In the genomic region with DNA sequence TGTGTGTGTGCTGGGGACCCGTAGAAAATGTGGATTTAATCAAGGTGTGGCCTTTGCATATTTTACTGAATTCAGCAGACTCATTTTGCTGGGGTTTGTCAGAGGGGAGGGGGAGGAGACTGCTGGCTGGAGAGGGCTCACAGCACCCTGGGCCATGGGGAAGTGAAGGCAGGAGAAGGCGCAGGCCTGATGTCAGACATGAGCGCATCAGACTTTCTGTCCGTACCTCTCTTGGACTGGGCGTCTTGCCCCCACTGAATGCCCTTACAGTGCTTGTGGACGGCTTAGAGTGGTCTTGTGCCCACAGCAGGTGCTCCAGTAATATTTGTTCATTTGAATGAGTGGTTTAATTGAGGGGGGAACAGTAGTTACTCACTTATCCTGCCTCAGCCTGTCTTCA, we compare ENCODE assay signal across 17 cellular contexts.
A peak's percentile ranks its signal among the peaks of the same experiment; 100 is the strongest.
DNase-seq lines count a peak whose midpoint lies in the region; ATAC-seq and TF ChIP-seq lines count a peak whose summit lies in the region.
"Had no signal": no experiment of that assay in that cellular context is flagged by ENCODE, and none has a peak within 500 bp of the region (broad histone marks: within the 10 kb centered on the region; RNA-seq: fewer than 3 reads in every experiment).

No MANE protein-coding gene starts in this region.

- H3K27me3 ChIP-seq in H9 (ENCODE audit: insufficient read depth, low read length) (no peaks in the 10 kb centered on the region), lower lobe of right lung (ENCODE audit: low read depth) (no peaks in the 10 kb centered on the region)

- no peak overlapping the region for H3K18ac ChIP-seq in H9 (ENCODE audit: insufficient read length, low read depth, low read length)

- H3K79me1 ChIP-seq in H9 (ENCODE audit: insufficient read depth, low read depth, low read length, poor library complexity, severe bottlenecking): no peaks in the 10 kb centered on the region

- no peak overlapping the region for H3K4me3 ChIP-seq in lower lobe of right lung
- H3K4me3 ChIP-seq: HAP-1 had no signal

- no peaks in the 10 kb centered on the region for H4K20me1 ChIP-seq in H9 (ENCODE audit: control insufficient read depth, insufficient read depth, insufficient read length)

- H3K4me1 ChIP-seq in H9 (ENCODE audit: insufficient read depth, low read length): peaks cover 13% of the 10 kb centered on the region; the same call in 1 of the 2 replicates
- H3K4me1 ChIP-seq in lower lobe of right lung: peaks cover 14% of the 10 kb centered on the region

- H3K27ac Mint-ChIP-seq in H9: peak overlapping the region; percentile 43 to 97 (median 59); a peak in 4 of 7 replicates
- H3K27ac Mint-ChIP-seq in progenitor cell of endocrine pancreas: peak overlapping the region; percentile 70
- no peak overlapping the region for H3K27ac Mint-ChIP-seq in natural killer cell
- H3K27ac Mint-ChIP-seq in activated T-helper 2 cell treated with anti-CD3 and anti-CD28 coated beads, Interferon-gamma antibody, Interleukin-2, Interleukin-4, amounts not matched to agents 10 μg/mL and 5 μg/mL and 100 μg/mL, durations not matched to agents 14 hours and 24 hours and 36 hours: no peak overlapping the region
- H3K27ac Mint-ChIP-seq: CD8-positive, alpha-beta memory T cell; T-helper 17 cell had no signal

- H3K14ac ChIP-seq in H9 (ENCODE audit: insufficient read depth, low read length): no peak overlapping the region

- no peaks in the 10 kb centered on the region for H3K23me2 ChIP-seq in H9 (ENCODE audit: insufficient read length, low read depth, low read length, poor library complexity, severe bottlenecking)

- H2AK5ac ChIP-seq in H9 (ENCODE audit: insufficient read length, low read length): no peak overlapping the region

- no peak overlapping the region for H2BK20ac ChIP-seq in H9 (ENCODE audit: low read depth, low read length, poor library complexity, severe bottlenecking)

- H2BK120ac ChIP-seq in H9 (ENCODE audit: low read depth, low read length, poor library complexity, severe bottlenecking): no peak overlapping the region

- no peak overlapping the region for H3K4me2 ChIP-seq in H9 (ENCODE audit: insufficient read depth, insufficient read length, low read length)

- no peak overlapping the region for H3K23ac ChIP-seq in H9 (ENCODE audit: insufficient read length, low read depth, low read length)

- H4K5ac ChIP-seq in H9 (ENCODE audit: insufficient read length, low read depth, low read length): no peak overlapping the region

- H3K9me3 ChIP-seq in H9 (ENCODE audit: control insufficient read depth, low read depth, low read length) (no peaks in the 10 kb centered on the region), lower lobe of right lung (no peaks in the 10 kb centered on the region)
- H3K9me3 ChIP-seq: HAP-1 had no signal

- H2AFZ ChIP-seq in H9 (ENCODE audit: low read length): no peak overlapping the region

- H3K9me3 Mint-ChIP-seq in H9 (no peaks in the 10 kb centered on the region; a peak in 1 of 5 replicates), progenitor cell of endocrine pancreas (ENCODE audit: low read depth) (no peaks in the 10 kb centered on the region), natural killer cell (no peaks in the 10 kb centered on the region)
- no peaks in the 10 kb centered on the region for H3K9me3 Mint-ChIP-seq in activated T-helper 2 cell treated with anti-CD3 and anti-CD28 coated beads, Interferon-gamma antibody, Interleukin-2, Interleukin-4, amounts not matched to agents 10 μg/mL and 5 μg/mL and 100 μg/mL, durations not matched to agents 14 hours and 24 hours and 36 hours
- H3K9me3 Mint-ChIP-seq: CD8-positive, alpha-beta memory T cell had no signal

- H3K9ac ChIP-seq in H9 (ENCODE audit: extremely low read depth, insufficient read length, low read length): no peak overlapping the region

- intact Hi-C loops in lower lobe of right lung (cut with DNase I): no loop called here
- intact Hi-C loops in natural killer cell (cut with micrococcal nuclease): no loop called here
- intact Hi-C loops in activated T-helper 2 cell treated with anti-CD3 and anti-CD28 coated beads, Interferon-gamma antibody, Interleukin-2, Interleukin-4, amounts not matched to agents 10 μg/mL and 5 μg/mL and 100 μg/mL, durations not matched to agents 14 hours and 24 hours and 36 hours (cut with micrococcal nuclease): no loop called here

- no peak overlapping the region for H2BK12ac ChIP-seq in H9 (ENCODE audit: insufficient read length, low read depth, low read length)

- H3K27ac ChIP-seq in H9 (ENCODE audit: insufficient read length, low read depth, low read length): no peak overlapping the region
- no peak overlapping the region for H3K27ac ChIP-seq in lower lobe of right lung

- no CpG with 5 or more reads among the region's 6 CpGs for WGBS in H9 (ENCODE audit: extremely low coverage, insufficient read length, low lambda C conversion rate)

- peaks cover 16% of the 10 kb centered on the region; the same call in 1 of the 2 replicates for H3K79me2 ChIP-seq in H9 (ENCODE audit: insufficient read depth, low read length)

- ATAC-seq in lower lobe of right lung: peak; percentile 11 to 21
- ATAC-seq in natural killer cell: no peak
- ATAC-seq: T-helper 17 cell had no signal

- H3K4me3 Mint-ChIP-seq in H9: peak overlapping the region in 1 of 2 experiments; percentile 18; a peak in 1 of 5 replicates
- H3K4me3 Mint-ChIP-seq in progenitor cell of endocrine pancreas (ENCODE audit: low read depth): no peak overlapping the region
- no peak overlapping the region for H3K4me3 Mint-ChIP-seq in natural killer cell
- no peak overlapping the region for H3K4me3 Mint-ChIP-seq in activated T-helper 2 cell treated with anti-CD3 and anti-CD28 coated beads, Interferon-gamma antibody, Interleukin-2, Interleukin-4, amounts not matched to agents 10 μg/mL and 5 μg/mL and 100 μg/mL, durations not matched to agents 14 hours and 24 hours and 36 hours (ENCODE audit: low read depth)
- H3K4me3 Mint-ChIP-seq: CD8-positive, alpha-beta memory T cell; T-helper 17 cell had no signal

- DNase-seq in H9 (no peak), NCI-H526 treated with DMSO at 0.1 percent for 48 hours (lab: John Stamatoyannopoulos, UW) (peak; percentile 53), lower lobe of right lung (no peak), progenitor cell of endocrine pancreas (ENCODE audit: low spot score, unreplicated experiment) (no peak), NCI-H345 (lab: John Stamatoyannopoulos, UW) (no peak), GM19240 (ENCODE audit: insufficient read length, low spot score) (no peak), natural killer cell (no peak)
- no peak for DNase-seq in activated T-helper 2 cell treated with anti-CD3 and anti-CD28 coated beads, Interferon-gamma antibody, Interleukin-2, Interleukin-4, amounts not matched to agents 10 μg/mL and 5 μg/mL and 100 μg/mL, durations not matched to agents 14 hours and 24 hours and 36 hours (ENCODE audit: low spot score)
- DNase-seq: ACHN; C1 segment of cervical spinal cord; CD8-positive, alpha-beta memory T cell; DND-41; IMR-90; NCI-H1694 treated with DMSO at 0.1 percent for 48 hours; NCI-H2107; T-helper 17 cell had no signal

- H3K36me3 ChIP-seq in lower lobe of right lung: no peaks in the 10 kb centered on the region
- H3K36me3 ChIP-seq: HAP-1 had no signal

- no peak overlapping the region for H2BK5ac ChIP-seq in H9 (ENCODE audit: insufficient read length, low read length)

- no peaks in the 10 kb centered on the region for H3K27me3 Mint-ChIP-seq in H9 (ENCODE audit: low read depth)
- no peaks in the 10 kb centered on the region for H3K27me3 Mint-ChIP-seq in progenitor cell of endocrine pancreas
- H3K27me3 Mint-ChIP-seq in natural killer cell (ENCODE audit: low read depth in 2 of 2): peaks cover 0 to 6% of the 10 kb centered on the region in 2 donors
- H3K27me3 Mint-ChIP-seq in activated T-helper 2 cell treated with anti-CD3 and anti-CD28 coated beads, Interferon-gamma antibody, Interleukin-2, Interleukin-4, amounts not matched to agents 10 μg/mL and 5 μg/mL and 100 μg/mL, durations not matched to agents 14 hours and 24 hours and 36 hours (ENCODE audit: low read depth): peaks cover 16% of the 10 kb centered on the region

- H3K36me3 Mint-ChIP-seq in H9 (ENCODE audit: insufficient read depth in 1 of 3, low read depth in 3 of 3) (no peaks in the 10 kb centered on the region), progenitor cell of endocrine pancreas (ENCODE audit: insufficient read depth) (no peaks in the 10 kb centered on the region), natural killer cell (no peaks in the 10 kb centered on the region)
- no peaks in the 10 kb centered on the region for H3K36me3 Mint-ChIP-seq in activated T-helper 2 cell treated with anti-CD3 and anti-CD28 coated beads, Interferon-gamma antibody, Interleukin-2, Interleukin-4, amounts not matched to agents 10 μg/mL and 5 μg/mL and 100 μg/mL, durations not matched to agents 14 hours and 24 hours and 36 hours (ENCODE audit: low read depth)
- H3K36me3 Mint-ChIP-seq: CD8-positive, alpha-beta memory T cell had no signal

- no peak overlapping the region for H4K8ac ChIP-seq in H9 (replicated peaks; ENCODE audit: insufficient read length, low read depth, low read length)

- TF ChIP-seq CTCF in H9 (conservative IDR thresholded peaks at IDR 0.05): no peak
- no peak for TF ChIP-seq CTCF in lower lobe of right lung (IDR thresholded peaks at IDR 0.05)
- no peak for TF ChIP-seq CTCF in progenitor cell of endocrine pancreas (IDR thresholded peaks at IDR 0.05; ENCODE audit: unreplicated experiment)
- no peak for TF ChIP-seq CTCF in natural killer cell (IDR thresholded peaks at IDR 0.05)

- H3K4me1 Mint-ChIP-seq in H9 (peaks cover 78 to 86% of the 10 kb centered on the region in 2 experiments), progenitor cell of endocrine pancreas (ENCODE audit: low read depth) (peaks cover 68% of the 10 kb centered on the region), natural killer cell (no peaks in the 10 kb centered on the region)
- no peaks in the 10 kb centered on the region for H3K4me1 Mint-ChIP-seq in activated T-helper 2 cell treated with anti-CD3 and anti-CD28 coated beads, Interferon-gamma antibody, Interleukin-2, Interleukin-4, amounts not matched to agents 10 μg/mL and 5 μg/mL and 100 μg/mL, durations not matched to agents 14 hours and 24 hours and 36 hours (ENCODE audit: low read depth)
- H3K4me1 Mint-ChIP-seq: CD8-positive, alpha-beta memory T cell; T-helper 17 cell had no signal

- H4K91ac ChIP-seq in H9 (ENCODE audit: insufficient read length, low read depth, low read length): no peak overlapping the region

- no peak overlapping the region for H3T11ph ChIP-seq in H9 (ENCODE audit: low read length)

- no peak overlapping the region for H2BK15ac ChIP-seq in H9 (ENCODE audit: low read depth, low read length)

- H3K56ac ChIP-seq in H9 (ENCODE audit: insufficient read length, low read depth, low read length): no peak overlapping the region

- no peak overlapping the region for H3K4ac ChIP-seq in H9 (ENCODE audit: low read depth, low read length)

Comparison
In these comparisons a context has a peak if more than half of its experiments do, and no peak if none do; other contexts are left out.
1. H3K27ac Mint-ChIP-seq: peak in H9 (3 of 3) and progenitor cell of endocrine pancreas (single experiment); none in natural killer cell (0 of 2) and activated T-helper 2 cell treated with anti-CD3 and anti-CD28 coated beads, Interferon-gamma antibody, Interleukin-2, Interleukin-4, amounts not matched to agents 10 μg/mL and 5 μg/mL and 100 μg/mL, durations not matched to agents 14 hours and 24 hours and 36 hours (single experiment).
2. ATAC-seq: peak in lower lobe of right lung (2 of 2); none in natural killer cell (0 of 3).